ENCODE assay signal across 1 cellular context in the genomic region with DNA sequence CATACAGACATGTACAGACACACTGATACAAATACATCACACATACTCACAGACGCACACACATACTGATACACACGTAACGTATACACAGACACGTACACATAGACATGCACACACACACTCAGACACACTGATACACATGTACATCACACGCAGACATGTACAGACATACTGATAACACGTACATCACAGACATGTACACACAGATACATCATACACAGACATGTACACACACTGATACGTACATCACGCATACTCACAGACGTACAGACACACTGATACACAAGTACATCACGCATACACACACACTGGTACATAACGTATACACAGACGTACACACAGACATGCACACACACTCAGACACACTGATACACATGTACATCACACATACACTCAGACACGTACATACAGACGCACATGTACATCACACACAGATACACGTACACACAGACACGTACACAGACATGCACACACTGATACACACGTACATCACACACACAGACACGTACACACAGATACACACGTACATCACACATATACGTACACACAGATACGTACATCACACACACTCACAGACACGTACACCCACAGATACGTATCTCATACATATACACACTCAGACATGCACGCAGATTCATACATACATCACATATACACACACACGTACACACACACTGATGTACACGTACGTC.
TF ChIP-seq lines count a peak whose summit lies in the region.

No MANE protein-coding gene starts in this region.

TF ChIP-seq in GM12878, 131 proteins besides CTCF, POLR2A, EP300 and RAD21:
- TF ChIP-seq, protein P1, sequence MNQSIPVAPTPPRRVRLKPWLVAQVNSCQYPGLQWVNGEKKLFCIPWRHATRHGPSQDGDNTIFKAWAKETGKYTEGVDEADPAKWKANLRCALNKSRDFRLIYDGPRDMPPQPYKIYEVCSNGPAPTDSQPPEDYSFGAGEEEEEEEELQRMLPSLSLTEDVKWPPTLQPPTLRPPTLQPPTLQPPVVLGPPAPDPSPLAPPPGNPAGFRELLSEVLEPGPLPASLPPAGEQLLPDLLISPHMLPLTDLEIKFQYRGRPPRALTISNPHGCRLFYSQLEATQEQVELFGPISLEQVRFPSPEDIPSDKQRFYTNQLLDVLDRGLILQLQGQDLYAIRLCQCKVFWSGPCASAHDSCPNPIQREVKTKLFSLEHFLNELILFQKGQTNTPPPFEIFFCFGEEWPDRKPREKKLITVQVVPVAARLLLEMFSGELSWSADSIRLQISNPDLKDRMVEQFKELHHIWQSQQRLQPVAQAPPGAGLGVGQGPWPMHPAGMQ (IDR thresholded peaks at IDR 0.05; ENCODE audit: borderline replicate concordance) = no peak
- TF ChIP-seq NR2C2 (IDR thresholded peaks at IDR 0.05; ENCODE audit: borderline replicate concordance, control insufficient read depth, insufficient read length, low read depth) = peak; percentile 61
